ENCODE assay signal across 24 cellular contexts in the genomic region with DNA sequence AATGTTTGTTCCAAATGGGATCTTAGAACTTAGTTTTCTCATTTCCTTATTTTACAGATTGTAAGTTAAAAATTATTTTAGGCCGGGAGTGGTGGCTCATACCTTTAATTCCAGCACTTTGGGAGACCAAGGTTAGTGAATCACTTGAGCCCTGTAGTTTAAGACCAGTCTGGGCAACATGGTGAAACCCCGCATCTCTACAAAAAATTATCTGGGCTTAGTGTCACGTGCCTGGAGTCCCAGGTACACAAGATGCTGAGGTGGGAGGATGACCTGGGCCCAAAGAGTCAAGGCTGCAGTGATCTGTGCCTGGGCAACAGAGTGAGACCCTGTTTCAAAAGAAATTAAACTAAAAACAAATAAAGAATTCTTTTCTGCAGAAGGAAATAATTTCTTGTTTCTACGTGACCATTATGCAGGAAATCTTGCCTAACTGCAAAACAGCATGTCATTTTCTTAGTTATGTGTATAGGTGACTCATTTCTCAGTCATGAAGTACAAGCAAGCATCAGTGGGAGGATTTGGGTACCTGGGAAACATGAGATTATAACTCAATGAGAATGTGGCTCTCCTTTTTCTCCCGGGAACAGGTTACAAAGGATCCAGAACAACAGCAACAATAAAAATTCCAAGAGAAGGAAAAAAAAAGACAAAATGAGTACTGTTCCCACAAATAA.
DNase-seq lines count a peak whose midpoint lies in the region; ATAC-seq and TF ChIP-seq lines count a peak whose summit lies in the region.
"Had no signal": no experiment of that assay in that cellular context is flagged by ENCODE, and none has a peak within 500 bp of the region (broad histone marks: within the 10 kb centered on the region; RNA-seq: fewer than 3 reads in every experiment).

No MANE protein-coding gene starts in this region.

- H3K4me3 ChIP-seq in fibroblast of mammary gland (ENCODE audit: control insufficient read depth, low read depth, low read length): no peak overlapping the region
- H3K4me3 ChIP-seq in left lung: no peak overlapping the region
- H3K4me3 ChIP-seq: heart left ventricle, MG63, neural progenitor cell, psoas muscle, SK-N-MC, tibial nerve had no signal

- no peaks in the 10 kb centered on the region for H3K36me3 Mint-ChIP-seq in stimulated activated effector memory CD8-positive, alpha-beta T cell treated with anti-CD3 and anti-CD28 coated beads, Interleukin-12 subunit alpha, Interleukin-12 subunit beta, amount 100 ng/mL, for 72 hours
- H3K36me3 Mint-ChIP-seq: mesothelial cell of epicardium; neural progenitor cell; stimulated activated naive B cell treated with anti-CD40 and anti-IgM and Interleukin-4, amounts not matched to agents 10 μg/mL and 1 μg/mL and 100 μg/mL, for 72 hours had no signal

- H3K36me3 ChIP-seq in left lung: no peaks in the 10 kb centered on the region
- H3K36me3 ChIP-seq: heart left ventricle, MG63, neural progenitor cell, tibial nerve had no signal

- no peaks in the 10 kb centered on the region for H3K9me3 Mint-ChIP-seq in stimulated activated effector memory CD8-positive, alpha-beta T cell treated with anti-CD3 and anti-CD28 coated beads, Interleukin-12 subunit alpha, Interleukin-12 subunit beta, amount 100 ng/mL, for 72 hours
- H3K9me3 Mint-ChIP-seq: mesothelial cell of epicardium; neural progenitor cell; stimulated activated naive B cell treated with anti-CD40 and anti-IgM and Interleukin-4, amounts not matched to agents 10 μg/mL and 1 μg/mL and 100 μg/mL, for 72 hours had no signal

- H3K27ac Mint-ChIP-seq in stimulated activated effector memory CD8-positive, alpha-beta T cell treated with anti-CD3 and anti-CD28 coated beads, Interleukin-12 subunit alpha, Interleukin-12 subunit beta, amount 100 ng/mL, for 72 hours: no peak overlapping the region
- H3K27ac Mint-ChIP-seq: activated CD4-positive, alpha-beta T cell treated with anti-CD3 and anti-CD28 coated beads for 36 hours; mesothelial cell of epicardium; neural progenitor cell; stimulated activated naive B cell treated with anti-CD40 and anti-IgM and Interleukin-4, amounts not matched to agents 10 μg/mL and 1 μg/mL and 100 μg/mL, for 72 hours had no signal

- no peak for TF ChIP-seq CTCF in RWPE1 (conservative IDR thresholded peaks at IDR 0.05; ENCODE audit: low read depth)
- TF ChIP-seq CTCF in fibroblast of mammary gland (conservative IDR thresholded peaks at IDR 0.05; ENCODE audit: control insufficient read depth, insufficient read depth, low read depth, low read length): no peak
- TF ChIP-seq CTCF in left lung (IDR thresholded peaks at IDR 0.05): no peak

- H3K4me1 Mint-ChIP-seq in stimulated activated effector memory CD8-positive, alpha-beta T cell treated with anti-CD3 and anti-CD28 coated beads, Interleukin-12 subunit alpha, Interleukin-12 subunit beta, amount 100 ng/mL, for 72 hours: no peaks in the 10 kb centered on the region
- H3K4me1 Mint-ChIP-seq: activated CD4-positive, alpha-beta T cell treated with anti-CD3 and anti-CD28 coated beads for 36 hours; mesothelial cell of epicardium; stimulated activated naive B cell treated with anti-CD40 and anti-IgM and Interleukin-4, amounts not matched to agents 10 μg/mL and 1 μg/mL and 100 μg/mL, for 72 hours had no signal

- intact Hi-C loops in left lung (cut with DNase I): no loop called here

- peak; percentile 43 for ATAC-seq in stimulated activated effector memory CD8-positive, alpha-beta T cell treated with anti-CD3 and anti-CD28 coated beads, Interleukin-12 subunit alpha, Interleukin-12 subunit beta, amount 100 ng/mL, for 72 hours
- ATAC-seq in left lung: no peak
- ATAC-seq: activated CD4-positive, alpha-beta T cell treated with anti-CD3 and anti-CD28 coated beads for 36 hours; heart left ventricle; psoas muscle; stimulated activated naive B cell treated with anti-CD40 and anti-IgM and Interleukin-4, amounts not matched to agents 10 μg/mL and 1 μg/mL and 100 μg/mL, for 72 hours had no signal

- H3K27me3 ChIP-seq in left lung: no peaks in the 10 kb centered on the region
- H3K27me3 ChIP-seq: heart left ventricle, MG63, neural progenitor cell, tibial nerve had no signal

- no peak overlapping the region for H3K4me3 Mint-ChIP-seq in stimulated activated effector memory CD8-positive, alpha-beta T cell treated with anti-CD3 and anti-CD28 coated beads, Interleukin-12 subunit alpha, Interleukin-12 subunit beta, amount 100 ng/mL, for 72 hours
- H3K4me3 Mint-ChIP-seq: activated CD4-positive, alpha-beta T cell treated with anti-CD3 and anti-CD28 coated beads for 36 hours; mesothelial cell of epicardium; neural progenitor cell; stimulated activated naive B cell treated with anti-CD40 and anti-IgM and Interleukin-4, amounts not matched to agents 10 μg/mL and 1 μg/mL and 100 μg/mL, for 72 hours had no signal

- H3K9me3 ChIP-seq in left lung: no peaks in the 10 kb centered on the region
- H3K9me3 ChIP-seq: heart left ventricle, MG63, psoas muscle, tibial nerve had no signal

- H3K4me1 ChIP-seq in left lung: no peaks in the 10 kb centered on the region
- H3K4me1 ChIP-seq: heart left ventricle, psoas muscle, tibial nerve had no signal

- H3K27ac ChIP-seq in RWPE1 (no peak overlapping the region), left lung (no peak overlapping the region)
- H3K27ac ChIP-seq: heart left ventricle, neural progenitor cell, psoas muscle, SK-N-MC, tibial nerve had no signal

- POLR2A ChIA-PET in RWPE1 (lab: Yijun Ruan, JAX; ENCODE audit: low non-redundant PET): no interaction called here

- CTCF ChIA-PET in RWPE1 (lab: Yijun Ruan, JAX): no interaction called here

- DNase-seq in HS-5 (ENCODE audit: low read depth) (peak; percentile 38), RWPE1 (ENCODE audit: low spot score) (peak; percentile 33), fibroblast of mammary gland (ENCODE audit: low read depth) (peak; percentile 54), OCI-M1 (lab: John Stamatoyannopoulos, UW) (no peak), left lung (no peak), NOMO-1 treated with dmso at 0.1 percent for 144 hours (lab: John Stamatoyannopoulos, UW; ENCODE audit: unreplicated experiment) (no peak)
- DNase-seq in stimulated activated effector memory CD8-positive, alpha-beta T cell treated with anti-CD3 and anti-CD28 coated beads, Interleukin-12 subunit alpha, Interleukin-12 subunit beta, amount 100 ng/mL, for 72 hours (ENCODE audit: low spot score in 2 of 2): no peak
- DNase-seq: activated CD4-positive, alpha-beta T cell treated with anti-CD3 and anti-CD28 coated beads for 36 hours; activated CD8-positive, alpha-beta memory T cell treated with anti-CD3 and anti-CD28 coated beads, Interleukin-2, amount 50 U/mL, for 4 hours; activated naive CD4-positive, alpha-beta T cell; aorta; C1 segment of cervical spinal cord; DMS153; GOT3; heart left ventricle; MG63; NCI-H446 treated with DMSO at 0.1 percent for 48 hours; psoas muscle; stimulated activated naive B cell treated with anti-CD40 and anti-IgM and Interleukin-4, amounts not matched to agents 10 μg/mL and 1 μg/mL and 100 μg/mL, for 72 hours; T1000 had no signal

Comparison
In these comparisons a context has a peak if more than half of its experiments do, and no peak if none do; other contexts are left out.
1. DNase-seq: peak in HS-5 (single experiment), RWPE1 (single experiment) and fibroblast of mammary gland (single experiment); none in stimulated activated effector memory CD8-positive, alpha-beta T cell treated with anti-CD3 and anti-CD28 coated beads, Interleukin-12 subunit alpha, Interleukin-12 subunit beta, amount 100 ng/mL, for 72 hours (0 of 2), OCI-M1 (single experiment), left lung (0 of 2) and NOMO-1 treated with dmso at 0.1 percent for 144 hours (single experiment).